ENCODE assay signal across 1 cellular context in the genomic region with DNA sequence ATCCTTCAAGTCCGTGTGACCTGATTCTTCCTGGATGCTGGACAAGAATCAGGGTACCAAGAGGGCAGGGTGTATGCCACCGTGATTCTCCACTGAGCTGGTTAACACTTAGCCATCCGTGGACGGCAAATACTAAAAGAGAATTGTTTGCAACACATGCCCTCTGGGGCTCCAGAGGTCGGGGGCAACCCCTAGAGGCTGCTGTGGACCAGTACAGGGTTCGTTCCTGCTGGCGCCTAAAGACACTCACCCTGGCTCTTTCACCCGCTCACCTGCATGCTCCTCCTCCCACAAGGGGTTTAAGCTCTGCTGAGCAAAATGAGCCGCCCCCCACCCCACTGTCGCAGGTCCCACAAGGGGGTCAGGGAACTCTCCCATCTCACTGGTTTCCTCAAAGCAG.
TF ChIP-seq lines count a peak whose summit lies in the region.

No MANE protein-coding gene starts in this region.

TF ChIP-seq in HCT116, 20 proteins besides CTCF, POLR2A, EP300 and RAD21 (continued from another document):
- TF ChIP-seq, protein P1, sequence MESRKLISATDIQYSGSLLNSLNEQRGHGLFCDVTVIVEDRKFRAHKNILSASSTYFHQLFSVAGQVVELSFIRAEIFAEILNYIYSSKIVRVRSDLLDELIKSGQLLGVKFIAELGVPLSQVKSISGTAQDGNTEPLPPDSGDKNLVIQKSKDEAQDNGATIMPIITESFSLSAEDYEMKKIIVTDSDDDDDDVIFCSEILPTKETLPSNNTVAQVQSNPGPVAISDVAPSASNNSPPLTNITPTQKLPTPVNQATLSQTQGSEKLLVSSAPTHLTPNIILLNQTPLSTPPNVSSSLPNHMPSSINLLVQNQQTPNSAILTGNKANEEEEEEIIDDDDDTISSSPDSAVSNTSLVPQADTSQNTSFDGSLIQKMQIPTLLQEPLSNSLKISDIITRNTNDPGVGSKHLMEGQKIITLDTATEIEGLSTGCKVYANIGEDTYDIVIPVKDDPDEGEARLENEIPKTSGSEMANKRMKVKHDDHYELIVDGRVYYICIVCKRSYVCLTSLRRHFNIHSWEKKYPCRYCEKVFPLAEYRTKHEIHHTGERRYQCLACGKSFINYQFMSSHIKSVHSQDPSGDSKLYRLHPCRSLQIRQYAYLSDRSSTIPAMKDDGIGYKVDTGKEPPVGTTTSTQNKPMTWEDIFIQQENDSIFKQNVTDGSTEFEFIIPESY (IDR thresholded peaks at IDR 0.05; ENCODE audit: extremely low read depth, insufficient replicate concordance, low read length), result no peak
- TF ChIP-seq POLR2AphosphoS5 (IDR thresholded peaks at IDR 0.05; ENCODE audit: low read depth, low read length) (no peak), ELF1 (IDR thresholded peaks at IDR 0.05; ENCODE audit: borderline replicate concordance, low read depth) (no peak), EGR1 (IDR thresholded peaks at IDR 0.05; ENCODE audit: low read depth) (no peak), EZH2phosphoT487 (IDR thresholded peaks at IDR 0.05; ENCODE audit: borderline replicate concordance) (no peak), YY1 (IDR thresholded peaks at IDR 0.05; ENCODE audit: extremely low read depth, insufficient replicate concordance, low read depth, low read length) (no peak)
- TF ChIP-seq, protein P2, sequence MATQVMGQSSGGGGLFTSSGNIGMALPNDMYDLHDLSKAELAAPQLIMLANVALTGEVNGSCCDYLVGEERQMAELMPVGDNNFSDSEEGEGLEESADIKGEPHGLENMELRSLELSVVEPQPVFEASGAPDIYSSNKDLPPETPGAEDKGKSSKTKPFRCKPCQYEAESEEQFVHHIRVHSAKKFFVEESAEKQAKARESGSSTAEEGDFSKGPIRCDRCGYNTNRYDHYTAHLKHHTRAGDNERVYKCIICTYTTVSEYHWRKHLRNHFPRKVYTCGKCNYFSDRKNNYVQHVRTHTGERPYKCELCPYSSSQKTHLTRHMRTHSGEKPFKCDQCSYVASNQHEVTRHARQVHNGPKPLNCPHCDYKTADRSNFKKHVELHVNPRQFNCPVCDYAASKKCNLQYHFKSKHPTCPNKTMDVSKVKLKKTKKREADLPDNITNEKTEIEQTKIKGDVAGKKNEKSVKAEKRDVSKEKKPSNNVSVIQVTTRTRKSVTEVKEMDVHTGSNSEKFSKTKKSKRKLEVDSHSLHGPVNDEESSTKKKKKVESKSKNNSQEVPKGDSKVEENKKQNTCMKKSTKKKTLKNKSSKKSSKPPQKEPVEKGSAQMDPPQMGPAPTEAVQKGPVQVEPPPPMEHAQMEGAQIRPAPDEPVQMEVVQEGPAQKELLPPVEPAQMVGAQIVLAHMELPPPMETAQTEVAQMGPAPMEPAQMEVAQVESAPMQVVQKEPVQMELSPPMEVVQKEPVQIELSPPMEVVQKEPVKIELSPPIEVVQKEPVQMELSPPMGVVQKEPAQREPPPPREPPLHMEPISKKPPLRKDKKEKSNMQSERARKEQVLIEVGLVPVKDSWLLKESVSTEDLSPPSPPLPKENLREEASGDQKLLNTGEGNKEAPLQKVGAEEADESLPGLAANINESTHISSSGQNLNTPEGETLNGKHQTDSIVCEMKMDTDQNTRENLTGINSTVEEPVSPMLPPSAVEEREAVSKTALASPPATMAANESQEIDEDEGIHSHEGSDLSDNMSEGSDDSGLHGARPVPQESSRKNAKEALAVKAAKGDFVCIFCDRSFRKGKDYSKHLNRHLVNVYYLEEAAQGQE (IDR thresholded peaks at IDR 0.05; ENCODE audit: low read depth), result no peak
- TF ChIP-seq, protein P3, sequence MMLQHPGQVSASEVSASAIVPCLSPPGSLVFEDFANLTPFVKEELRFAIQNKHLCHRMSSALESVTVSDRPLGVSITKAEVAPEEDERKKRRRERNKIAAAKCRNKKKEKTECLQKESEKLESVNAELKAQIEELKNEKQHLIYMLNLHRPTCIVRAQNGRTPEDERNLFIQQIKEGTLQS (IDR thresholded peaks at IDR 0.05), result no peak
TF ChIP-seq in HCT116: peak in this region for 0.
